1 cellular context compared by ENCODE assay signal in genomic region chr16:70685938-70686375, GRCh38.
A peak's percentile ranks its signal among the peaks of the same experiment; 100 is the strongest.
TF ChIP-seq lines count a peak whose summit lies in the region.

MTSS2 (minus strand) TSS chr16:70686053; CDS start chr16:70685791, 262 bp downstream.

TF ChIP-seq in HepG2, 621 proteins besides CTCF, POLR2A, EP300 and RAD21 (continued from another document and continues in another):
- TF ChIP-seq, protein P1, sequence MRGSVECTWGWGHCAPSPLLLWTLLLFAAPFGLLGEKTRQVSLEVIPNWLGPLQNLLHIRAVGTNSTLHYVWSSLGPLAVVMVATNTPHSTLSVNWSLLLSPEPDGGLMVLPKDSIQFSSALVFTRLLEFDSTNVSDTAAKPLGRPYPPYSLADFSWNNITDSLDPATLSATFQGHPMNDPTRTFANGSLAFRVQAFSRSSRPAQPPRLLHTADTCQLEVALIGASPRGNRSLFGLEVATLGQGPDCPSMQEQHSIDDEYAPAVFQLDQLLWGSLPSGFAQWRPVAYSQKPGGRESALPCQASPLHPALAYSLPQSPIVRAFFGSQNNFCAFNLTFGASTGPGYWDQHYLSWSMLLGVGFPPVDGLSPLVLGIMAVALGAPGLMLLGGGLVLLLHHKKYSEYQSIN (CRISPR knock-in tag; IDR thresholded peaks at IDR 0.05; ENCODE audit: borderline replicate concordance): no peak
- no peak for TF ChIP-seq BCL6 (CRISPR knock-in tag; IDR thresholded peaks at IDR 0.05)
- TF ChIP-seq SNAPC2 (CRISPR knock-in tag; IDR thresholded peaks at IDR 0.05): no peak
- TF ChIP-seq, protein P2, sequence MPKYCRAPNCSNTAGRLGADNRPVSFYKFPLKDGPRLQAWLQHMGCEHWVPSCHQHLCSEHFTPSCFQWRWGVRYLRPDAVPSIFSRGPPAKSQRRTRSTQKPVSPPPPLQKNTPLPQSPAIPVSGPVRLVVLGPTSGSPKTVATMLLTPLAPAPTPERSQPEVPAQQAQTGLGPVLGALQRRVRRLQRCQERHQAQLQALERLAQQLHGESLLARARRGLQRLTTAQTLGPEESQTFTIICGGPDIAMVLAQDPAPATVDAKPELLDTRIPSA (CRISPR knock-in tag; IDR thresholded peaks at IDR 0.05; ENCODE audit: borderline replicate concordance): no peak
- TF ChIP-seq, protein P3, sequence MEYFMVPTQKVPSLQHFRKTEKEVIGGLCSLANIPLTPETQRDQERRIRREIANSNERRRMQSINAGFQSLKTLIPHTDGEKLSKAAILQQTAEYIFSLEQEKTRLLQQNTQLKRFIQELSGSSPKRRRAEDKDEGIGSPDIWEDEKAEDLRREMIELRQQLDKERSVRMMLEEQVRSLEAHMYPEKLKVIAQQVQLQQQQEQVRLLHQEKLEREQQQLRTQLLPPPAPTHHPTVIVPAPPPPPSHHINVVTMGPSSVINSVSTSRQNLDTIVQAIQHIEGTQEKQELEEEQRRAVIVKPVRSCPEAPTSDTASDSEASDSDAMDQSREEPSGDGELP (IDR thresholded peaks at IDR 0.05; ENCODE audit: borderline replicate concordance, low read depth): no peak
- no peak for TF ChIP-seq ZNF562 (CRISPR knock-in tag; IDR thresholded peaks at IDR 0.05; ENCODE audit: borderline replicate concordance)
- TF ChIP-seq MED13 (CRISPR knock-in tag; IDR thresholded peaks at IDR 0.05): peak; percentile 32; the same call in 1 of the 2 replicates
- TF ChIP-seq HNF4A (CRISPR knock-in tag; IDR thresholded peaks at IDR 0.05): no peak
- TF ChIP-seq ARID2 (CRISPR knock-in tag; IDR thresholded peaks at IDR 0.05; ENCODE audit: borderline replicate concordance): no peak
- no peak for TF ChIP-seq ZNF432 (CRISPR knock-in tag; IDR thresholded peaks at IDR 0.05; ENCODE audit: borderline replicate concordance)
- TF ChIP-seq ZNF784 (CRISPR knock-in tag; IDR thresholded peaks at IDR 0.05; ENCODE audit: borderline replicate concordance): no peak
- no peak for TF ChIP-seq TBP (CRISPR knock-in tag; IDR thresholded peaks at IDR 0.05)
- TF ChIP-seq, protein P4, sequence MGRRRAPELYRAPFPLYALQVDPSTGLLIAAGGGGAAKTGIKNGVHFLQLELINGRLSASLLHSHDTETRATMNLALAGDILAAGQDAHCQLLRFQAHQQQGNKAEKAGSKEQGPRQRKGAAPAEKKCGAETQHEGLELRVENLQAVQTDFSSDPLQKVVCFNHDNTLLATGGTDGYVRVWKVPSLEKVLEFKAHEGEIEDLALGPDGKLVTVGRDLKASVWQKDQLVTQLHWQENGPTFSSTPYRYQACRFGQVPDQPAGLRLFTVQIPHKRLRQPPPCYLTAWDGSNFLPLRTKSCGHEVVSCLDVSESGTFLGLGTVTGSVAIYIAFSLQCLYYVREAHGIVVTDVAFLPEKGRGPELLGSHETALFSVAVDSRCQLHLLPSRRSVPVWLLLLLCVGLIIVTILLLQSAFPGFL (CRISPR knock-in tag; IDR thresholded peaks at IDR 0.05): no peak
- no peak for TF ChIP-seq CEBPG (CRISPR knock-in tag; IDR thresholded peaks at IDR 0.05)
- TF ChIP-seq MEF2D (CRISPR knock-in tag; IDR thresholded peaks at IDR 0.05): no peak
- TF ChIP-seq FOXK1 (CRISPR knock-in tag; IDR thresholded peaks at IDR 0.05; ENCODE audit: borderline replicate concordance, low read depth): no peak
- TF ChIP-seq ATF7 (IDR thresholded peaks at IDR 0.05): no peak
- no peak for TF ChIP-seq ATF7 (CRISPR knock-in tag; IDR thresholded peaks at IDR 0.05)
- no peak for TF ChIP-seq FOXJ3 (CRISPR knock-in tag; IDR thresholded peaks at IDR 0.05; ENCODE audit: borderline replicate concordance)
- TF ChIP-seq ZNF44 (CRISPR knock-in tag; IDR thresholded peaks at IDR 0.05): no peak
- no peak for TF ChIP-seq AGO2 (optimal IDR thresholded peaks at IDR 0.05; ENCODE audit: low read depth, low read length)
- TF ChIP-seq, protein P5, sequence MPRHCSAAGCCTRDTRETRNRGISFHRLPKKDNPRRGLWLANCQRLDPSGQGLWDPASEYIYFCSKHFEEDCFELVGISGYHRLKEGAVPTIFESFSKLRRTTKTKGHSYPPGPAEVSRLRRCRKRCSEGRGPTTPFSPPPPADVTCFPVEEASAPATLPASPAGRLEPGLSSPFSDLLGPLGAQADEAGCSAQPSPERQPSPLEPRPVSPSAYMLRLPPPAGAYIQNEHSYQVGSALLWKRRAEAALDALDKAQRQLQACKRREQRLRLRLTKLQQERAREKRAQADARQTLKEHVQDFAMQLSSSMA (CRISPR knock-in tag; IDR thresholded peaks at IDR 0.05): no peak
- TF ChIP-seq ZBTB46 (CRISPR knock-in tag; IDR thresholded peaks at IDR 0.05; ENCODE audit: borderline replicate concordance): no peak
- TF ChIP-seq CCDC6 (CRISPR knock-in tag; IDR thresholded peaks at IDR 0.05): no peak; the same call in none of the 2 replicates
- no peak for TF ChIP-seq ZBTB26 (CRISPR knock-in tag; IDR thresholded peaks at IDR 0.05; ENCODE audit: borderline replicate concordance)
- TF ChIP-seq, protein P6, sequence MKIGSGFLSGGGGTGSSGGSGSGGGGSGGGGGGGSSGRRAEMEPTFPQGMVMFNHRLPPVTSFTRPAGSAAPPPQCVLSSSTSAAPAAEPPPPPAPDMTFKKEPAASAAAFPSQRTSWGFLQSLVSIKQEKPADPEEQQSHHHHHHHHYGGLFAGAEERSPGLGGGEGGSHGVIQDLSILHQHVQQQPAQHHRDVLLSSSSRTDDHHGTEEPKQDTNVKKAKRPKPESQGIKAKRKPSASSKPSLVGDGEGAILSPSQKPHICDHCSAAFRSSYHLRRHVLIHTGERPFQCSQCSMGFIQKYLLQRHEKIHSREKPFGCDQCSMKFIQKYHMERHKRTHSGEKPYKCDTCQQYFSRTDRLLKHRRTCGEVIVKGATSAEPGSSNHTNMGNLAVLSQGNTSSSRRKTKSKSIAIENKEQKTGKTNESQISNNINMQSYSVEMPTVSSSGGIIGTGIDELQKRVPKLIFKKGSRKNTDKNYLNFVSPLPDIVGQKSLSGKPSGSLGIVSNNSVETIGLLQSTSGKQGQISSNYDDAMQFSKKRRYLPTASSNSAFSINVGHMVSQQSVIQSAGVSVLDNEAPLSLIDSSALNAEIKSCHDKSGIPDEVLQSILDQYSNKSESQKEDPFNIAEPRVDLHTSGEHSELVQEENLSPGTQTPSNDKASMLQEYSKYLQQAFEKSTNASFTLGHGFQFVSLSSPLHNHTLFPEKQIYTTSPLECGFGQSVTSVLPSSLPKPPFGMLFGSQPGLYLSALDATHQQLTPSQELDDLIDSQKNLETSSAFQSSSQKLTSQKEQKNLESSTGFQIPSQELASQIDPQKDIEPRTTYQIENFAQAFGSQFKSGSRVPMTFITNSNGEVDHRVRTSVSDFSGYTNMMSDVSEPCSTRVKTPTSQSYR (CRISPR knock-in tag; IDR thresholded peaks at IDR 0.05; ENCODE audit: borderline replicate concordance): no peak
- TF ChIP-seq ZNF703 (CRISPR knock-in tag; IDR thresholded peaks at IDR 0.05; ENCODE audit: borderline replicate concordance): no peak
- no peak for TF ChIP-seq ZNF629 (CRISPR knock-in tag; conservative IDR thresholded peaks at IDR 0.05)
- TF ChIP-seq KLF13 (CRISPR knock-in tag; IDR thresholded peaks at IDR 0.05): no peak
- TF ChIP-seq MLLT10 (CRISPR knock-in tag; IDR thresholded peaks at IDR 0.05): no peak
- no peak for TF ChIP-seq WIZ (CRISPR knock-in tag; IDR thresholded peaks at IDR 0.05)
- no peak for TF ChIP-seq NAIF1 (CRISPR knock-in tag; IDR thresholded peaks at IDR 0.05; ENCODE audit: borderline replicate concordance)
- TF ChIP-seq ZNF253 (CRISPR knock-in tag; IDR thresholded peaks at IDR 0.05; ENCODE audit: borderline replicate concordance): no peak
- no peak for TF ChIP-seq ZNF20 (CRISPR knock-in tag; IDR thresholded peaks at IDR 0.05)
- TF ChIP-seq ZNF138 (CRISPR knock-in tag; IDR thresholded peaks at IDR 0.05; ENCODE audit: low read depth): no peak; the same call in 1 of the 2 replicates
- TF ChIP-seq, protein P7, sequence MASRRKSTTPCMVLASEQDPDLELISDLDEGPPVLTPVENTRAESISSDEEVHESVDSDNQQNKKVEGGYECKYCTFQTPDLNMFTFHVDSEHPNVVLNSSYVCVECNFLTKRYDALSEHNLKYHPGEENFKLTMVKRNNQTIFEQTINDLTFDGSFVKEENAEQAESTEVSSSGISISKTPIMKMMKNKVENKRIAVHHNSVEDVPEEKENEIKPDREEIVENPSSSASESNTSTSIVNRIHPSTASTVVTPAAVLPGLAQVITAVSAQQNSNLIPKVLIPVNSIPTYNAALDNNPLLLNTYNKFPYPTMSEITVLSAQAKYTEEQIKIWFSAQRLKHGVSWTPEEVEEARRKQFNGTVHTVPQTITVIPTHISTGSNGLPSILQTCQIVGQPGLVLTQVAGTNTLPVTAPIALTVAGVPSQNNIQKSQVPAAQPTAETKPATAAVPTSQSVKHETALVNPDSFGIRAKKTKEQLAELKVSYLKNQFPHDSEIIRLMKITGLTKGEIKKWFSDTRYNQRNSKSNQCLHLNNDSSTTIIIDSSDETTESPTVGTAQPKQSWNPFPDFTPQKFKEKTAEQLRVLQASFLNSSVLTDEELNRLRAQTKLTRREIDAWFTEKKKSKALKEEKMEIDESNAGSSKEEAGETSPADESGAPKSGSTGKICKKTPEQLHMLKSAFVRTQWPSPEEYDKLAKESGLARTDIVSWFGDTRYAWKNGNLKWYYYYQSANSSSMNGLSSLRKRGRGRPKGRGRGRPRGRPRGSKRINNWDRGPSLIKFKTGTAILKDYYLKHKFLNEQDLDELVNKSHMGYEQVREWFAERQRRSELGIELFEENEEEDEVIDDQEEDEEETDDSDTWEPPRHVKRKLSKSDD (CRISPR knock-in tag; IDR thresholded peaks at IDR 0.05; ENCODE audit: low read depth): no peak
- TF ChIP-seq DMAP1 (CRISPR knock-in tag; IDR thresholded peaks at IDR 0.05): no peak
- TF ChIP-seq ZNF782 (CRISPR knock-in tag; IDR thresholded peaks at IDR 0.05; ENCODE audit: borderline replicate concordance): no peak
- TF ChIP-seq, protein P8, sequence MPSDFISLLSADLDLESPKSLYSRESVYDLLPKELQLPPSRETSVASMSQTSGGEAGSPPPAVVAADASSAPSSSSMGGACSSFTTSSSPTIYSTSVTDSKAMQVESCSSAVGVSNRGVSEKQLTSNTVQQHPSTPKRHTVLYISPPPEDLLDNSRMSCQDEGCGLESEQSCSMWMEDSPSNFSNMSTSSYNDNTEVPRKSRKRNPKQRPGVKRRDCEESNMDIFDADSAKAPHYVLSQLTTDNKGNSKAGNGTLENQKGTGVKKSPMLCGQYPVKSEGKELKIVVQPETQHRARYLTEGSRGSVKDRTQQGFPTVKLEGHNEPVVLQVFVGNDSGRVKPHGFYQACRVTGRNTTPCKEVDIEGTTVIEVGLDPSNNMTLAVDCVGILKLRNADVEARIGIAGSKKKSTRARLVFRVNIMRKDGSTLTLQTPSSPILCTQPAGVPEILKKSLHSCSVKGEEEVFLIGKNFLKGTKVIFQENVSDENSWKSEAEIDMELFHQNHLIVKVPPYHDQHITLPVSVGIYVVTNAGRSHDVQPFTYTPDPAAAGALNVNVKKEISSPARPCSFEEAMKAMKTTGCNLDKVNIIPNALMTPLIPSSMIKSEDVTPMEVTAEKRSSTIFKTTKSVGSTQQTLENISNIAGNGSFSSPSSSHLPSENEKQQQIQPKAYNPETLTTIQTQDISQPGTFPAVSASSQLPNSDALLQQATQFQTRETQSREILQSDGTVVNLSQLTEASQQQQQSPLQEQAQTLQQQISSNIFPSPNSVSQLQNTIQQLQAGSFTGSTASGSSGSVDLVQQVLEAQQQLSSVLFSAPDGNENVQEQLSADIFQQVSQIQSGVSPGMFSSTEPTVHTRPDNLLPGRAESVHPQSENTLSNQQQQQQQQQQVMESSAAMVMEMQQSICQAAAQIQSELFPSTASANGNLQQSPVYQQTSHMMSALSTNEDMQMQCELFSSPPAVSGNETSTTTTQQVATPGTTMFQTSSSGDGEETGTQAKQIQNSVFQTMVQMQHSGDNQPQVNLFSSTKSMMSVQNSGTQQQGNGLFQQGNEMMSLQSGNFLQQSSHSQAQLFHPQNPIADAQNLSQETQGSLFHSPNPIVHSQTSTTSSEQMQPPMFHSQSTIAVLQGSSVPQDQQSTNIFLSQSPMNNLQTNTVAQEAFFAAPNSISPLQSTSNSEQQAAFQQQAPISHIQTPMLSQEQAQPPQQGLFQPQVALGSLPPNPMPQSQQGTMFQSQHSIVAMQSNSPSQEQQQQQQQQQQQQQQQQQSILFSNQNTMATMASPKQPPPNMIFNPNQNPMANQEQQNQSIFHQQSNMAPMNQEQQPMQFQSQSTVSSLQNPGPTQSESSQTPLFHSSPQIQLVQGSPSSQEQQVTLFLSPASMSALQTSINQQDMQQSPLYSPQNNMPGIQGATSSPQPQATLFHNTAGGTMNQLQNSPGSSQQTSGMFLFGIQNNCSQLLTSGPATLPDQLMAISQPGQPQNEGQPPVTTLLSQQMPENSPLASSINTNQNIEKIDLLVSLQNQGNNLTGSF (CRISPR knock-in tag; IDR thresholded peaks at IDR 0.05): no peak
- TF ChIP-seq ZNF331 (CRISPR knock-in tag; IDR thresholded peaks at IDR 0.05): peak; percentile 69
- TF ChIP-seq, protein P9, sequence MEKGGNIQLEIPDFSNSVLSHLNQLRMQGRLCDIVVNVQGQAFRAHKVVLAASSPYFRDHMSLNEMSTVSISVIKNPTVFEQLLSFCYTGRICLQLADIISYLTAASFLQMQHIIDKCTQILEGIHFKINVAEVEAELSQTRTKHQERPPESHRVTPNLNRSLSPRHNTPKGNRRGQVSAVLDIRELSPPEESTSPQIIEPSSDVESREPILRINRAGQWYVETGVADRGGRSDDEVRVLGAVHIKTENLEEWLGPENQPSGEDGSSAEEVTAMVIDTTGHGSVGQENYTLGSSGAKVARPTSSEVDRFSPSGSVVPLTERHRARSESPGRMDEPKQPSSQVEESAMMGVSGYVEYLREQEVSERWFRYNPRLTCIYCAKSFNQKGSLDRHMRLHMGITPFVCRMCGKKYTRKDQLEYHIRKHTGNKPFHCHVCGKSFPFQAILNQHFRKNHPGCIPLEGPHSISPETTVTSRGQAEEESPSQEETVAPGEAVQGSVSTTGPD (CRISPR knock-in tag; IDR thresholded peaks at IDR 0.05): no peak
- no peak for TF ChIP-seq ZNF207 (IDR thresholded peaks at IDR 0.05; ENCODE audit: borderline replicate concordance)
